Comparison of ENCODE assay signal across 29 cellular contexts in genomic region chr6:133621751-133622150, GRCh38.
DNase-seq lines count a peak whose midpoint lies in the region; ATAC-seq lines count a peak whose summit lies in the region.
"Had no signal": no experiment of that assay in that cellular context is flagged by ENCODE, and none has a peak within 500 bp of the region (broad histone marks: within the 10 kb centered on the region; RNA-seq: fewer than 3 reads in every experiment).

No MANE protein-coding gene starts in this region.

- H3K9ac ChIP-seq in subcutaneous abdominal adipose tissue (ENCODE audit: low read length in 5 of 5) = no peak overlapping the region

- peak overlapping the region; percentile 88 for H3K27ac ChIP-seq in subcutaneous abdominal adipose tissue (ENCODE audit: low read depth, low read length)
- H3K27ac ChIP-seq: adrenal gland, left ventricle myocardium inferior, pancreas, thoracic aorta, uterus, VCaP had no signal

- H3K4me1 ChIP-seq in subcutaneous abdominal adipose tissue (ENCODE audit: control insufficient read depth in 5 of 5, insufficient read depth in 5 of 5, low read length in 5 of 5) = peaks cover 0 to 29% (median 20%) of the 10 kb centered on the region in 5 donors
- H3K4me1 ChIP-seq: adrenal gland, left ventricle myocardium inferior, pancreas had no signal

- intact Hi-C loops in sciatic nerve (cut with DNase I) = no loop called here

- ATAC-seq in GM19452 (IDR thresholded peaks at IDR 0.05; ENCODE audit: unreplicated experiment) = no peak
- no peak for ATAC-seq in sciatic nerve
- ATAC-seq: activated T-cell treated with anti-CD3 and anti-CD28 coated beads, Interleukin-2, amount 50 U/mL, for 4 hours; natural killer cell treated with Interleukin-12 subunit alpha and Interleukin-12 subunit beta and Interleukin-15 and Interleukin-18, amount 100 ng/mL, for 72 hours; right cardiac atrium; SK-N-SH treated with all-trans-retinoic acid at 6 μM for 48 hours had no signal

- H3K9me3 ChIP-seq in subcutaneous abdominal adipose tissue (ENCODE audit: control insufficient read depth in 5 of 5, low read length in 5 of 5) = peaks cover 0 to 3% (median 0%) of the 10 kb centered on the region in 5 donors
- H3K9me3 ChIP-seq: adrenal gland, pancreas, uterus had no signal

- no peaks in the 10 kb centered on the region for H3K36me3 ChIP-seq in subcutaneous abdominal adipose tissue (ENCODE audit: control insufficient read depth in 5 of 5, insufficient read depth in 5 of 5, low read length in 5 of 5)
- H3K36me3 ChIP-seq: adrenal gland, left ventricle myocardium inferior, pancreas, thoracic aorta, uterus had no signal

- H3K27me3 ChIP-seq in subcutaneous abdominal adipose tissue (ENCODE audit: control insufficient read depth in 5 of 5, insufficient read depth in 4 of 5, low read length in 5 of 5) = no peaks in the 10 kb centered on the region
- H3K27me3 ChIP-seq: adrenal gland, pancreas, uterus had no signal

- peak overlapping the region in 1 of 5 donors; percentile 15 for H3K4me3 ChIP-seq in subcutaneous abdominal adipose tissue (ENCODE audit: low read depth in 1 of 5, low read length in 5 of 5)
- H3K4me3 ChIP-seq: adrenal gland, left ventricle myocardium inferior, pancreas, thoracic aorta, uterus had no signal

- peak; percentile 74 for DNase-seq in HCEC 1CT
- peak; percentile 34 for DNase-seq in amniotic epithelial cell (ENCODE audit: low read depth)
- DNase-seq in fibroblast of peridontal ligament (ENCODE audit: extremely low read depth) = peak; percentile 69
- no peak for DNase-seq in SIG-M5 treated with dmso at 0.1 percent for 504 hours (lab: John Stamatoyannopoulos, UW; ENCODE audit: unreplicated experiment)
- DNase-seq in sciatic nerve (ENCODE audit: low spot score) = no peak
- DNase-seq: activated CD4-positive, alpha-beta T cell treated with anti-CD3 and anti-CD28 coated beads for 48 hours; activated T-cell treated with anti-CD3 and anti-CD28 coated beads, Interleukin-2, amount 50 U/mL, for 4 hours; adrenal gland; caudate nucleus; CD4-positive, alpha-beta T cell; dermis blood vessel endothelial cell; foreskin melanocyte; left ventricle myocardium inferior; midbrain; NCI-H1092 treated with DMSO at 0.1 percent for 48 hours; NCI-H187 treated with DMSO at 0.1 percent for 48 hours; NCI-H2227 treated with DMSO at 0.1 percent for 48 hours; NCI-H82; pancreas; right cardiac atrium; stimulated activated CD4-positive, alpha-beta T cell treated with anti-CD3 and anti-CD28 coated beads, Interleukin-4, amount 100 ng/mL, for 4 hours; stimulated activated naive CD4-positive, alpha-beta T cell treated with Interleukin-2 at 50 U/mL for 16 hours; uterus had no signal

Comparison
In these comparisons a context has a peak if more than half of its experiments do, and no peak if none do; other contexts are left out.
1. DNase-seq: peak in HCEC 1CT (single experiment), amniotic epithelial cell (single experiment) and fibroblast of peridontal ligament (single experiment); none in SIG-M5 treated with dmso at 0.1 percent for 504 hours (single experiment) and sciatic nerve (single experiment).